Comparison of ENCODE assay signal across 29 cellular contexts in the genomic region with DNA sequence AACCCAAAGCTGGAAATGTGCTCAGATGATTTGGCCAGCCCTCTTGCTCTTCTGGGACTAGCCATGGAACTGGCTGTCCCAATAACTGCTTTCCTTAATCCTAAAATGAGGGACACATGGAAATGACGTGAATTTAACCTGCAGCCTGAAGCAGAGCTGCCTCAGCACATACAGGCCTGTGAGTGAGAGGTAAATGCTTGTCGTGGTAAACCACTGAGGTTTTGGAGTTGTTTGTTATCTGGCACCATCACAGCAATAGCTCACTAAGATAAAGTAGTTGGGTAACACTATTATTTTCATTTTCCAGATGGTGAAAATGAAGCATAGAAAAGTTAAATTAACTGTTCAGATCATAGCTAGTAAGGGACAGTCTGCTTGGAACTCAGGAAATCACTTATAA.
"Had no signal": no experiment of that assay in that cellular context is flagged by ENCODE, and none has a peak within 500 bp of the region (broad histone marks: within the 10 kb centered on the region; RNA-seq: fewer than 3 reads in every experiment).

No MANE protein-coding gene starts in this region.

- DNase-seq: activated B cell treated with CpG ODN at 0.5 μM for 24 hours; activated CD4-positive, alpha-beta memory T cell treated with anti-CD3 and anti-CD28 coated beads for 36 hours; activated CD4-positive, alpha-beta T cell treated with anti-CD3 and anti-CD28 coated beads for 4 hours; activated CD4-positive, alpha-beta T cell treated with anti-CD3 and anti-CD28 coated beads, Interleukin-2, amount 10 ng/mL, durations not matched to agents 24 days and 14 days; activated CD4-positive, alpha-beta T cell treated with anti-CD3 and anti-CD28 coated beads, Interleukin-2, amount 50 U/mL, for 1 hour; activated CD4-positive, alpha-beta T cell treated with anti-CD3 and anti-CD28 coated beads, Interleukin-2, amount 50 U/mL, for 4 hours; activated CD4-positive, CD25-positive, alpha-beta regulatory T cell treated with anti-CD3 and anti-CD28 coated beads, Interleukin-2, amount 50 U/mL, for 72 hours; activated CD8-positive, alpha-beta memory T cell treated with anti-CD3 and anti-CD28 coated beads, Interleukin-2, amount 50 U/mL, for 4 hours; activated CD8-positive, alpha-beta T cell treated with anti-CD3 and anti-CD28 coated beads for 36 hours; activated effector memory CD4-positive, alpha-beta T cell treated with Interleukin-2 at 50 U/mL for 16 hours; activated gamma-delta T cell; activated naive CD4-positive, alpha-beta T cell treated with anti-CD3 and anti-CD28 coated beads, Interleukin-2, amount 10 ng/mL, durations not matched to agents 7 days and 5 days; activated naive CD4-positive, alpha-beta T cell treated with Interleukin-2 at 50 U/mL for 16 hours; activated naive CD8-positive, alpha-beta T cell treated with anti-CD3 and anti-CD28 coated beads, Interleukin-2, amount 10 ng/mL, durations not matched to agents 7 days and 5 days; activated naive CD8-positive, alpha-beta T cell treated with anti-CD3 and anti-CD28 coated beads, Interleukin-2, amount 50 U/mL, for 24 hours; activated T-cell treated with anti-CD3 and anti-CD28 coated beads for 4 hours; activated T-cell treated with anti-CD3 and anti-CD28 coated beads, Interleukin-2, amount 50 U/mL, for 1 hour; activated T-cell treated with anti-CD3 and anti-CD28 coated beads, Interleukin-2, amount 50 U/mL, for 4 hours; amygdala; anterior cingulate cortex; caudate nucleus; cerebellar nuclear complex; T-helper 17 cell; T1000 had no signal

- H3K4me3 ChIP-seq: ascending aorta, cardiac muscle cell had no signal

- ATAC-seq: activated CD8-positive, alpha-beta T cell treated with anti-CD3 and anti-CD28 coated beads for 36 hours; activated naive CD8-positive, alpha-beta T cell treated with anti-CD3 and anti-CD28 coated beads, Interleukin-2, amount 50 U/mL, for 24 hours; activated T-cell treated with anti-CD3 and anti-CD28 coated beads, Interleukin-2, amount 50 U/mL, for 4 hours; T-helper 17 cell had no signal

- H3K36me3 ChIP-seq: ascending aorta, cardiac muscle cell had no signal

- H3K9me3 ChIP-seq: ascending aorta had no signal

- FAIRE-seq: bronchial epithelial cell, TTC549 had no signal

- H3K27me3 ChIP-seq: ascending aorta had no signal

- H3K4me1 ChIP-seq: ascending aorta had no signal

- H3K27ac ChIP-seq: ascending aorta, cardiac muscle cell, VCaP had no signal
